Comparison of ENCODE assay signal across 18 cellular contexts in genomic region chr19:6063576-6063961, GRCh38. TPM values are rescaled to one million over a fixed set of nuclear protein-coding genes. Genes with fewer than 3 reads are reported as not detected.
DNase-seq lines count a peak whose midpoint lies in the region; ATAC-seq, FAIRE-seq and TF ChIP-seq lines count a peak whose summit lies in the region.
"Had no signal": no experiment of that assay in that cellular context is flagged by ENCODE, and none has a peak within 500 bp of the region (broad histone marks: within the 10 kb centered on the region; RNA-seq: fewer than 3 reads in every experiment).

No MANE protein-coding gene starts in this region.

- no peaks in the 10 kb centered on the region for H3K9me2 ChIP-seq in SK-N-SH

- intact Hi-C loops in endothelial cell of umbilical vein (cut with micrococcal nuclease) = loop anchor here (5.0 kb wide), 1 partner anchor 209 kb away; no protein-coding TSS in a partner anchor
- intact Hi-C loops in ovary (cut with DNase I) = loop anchor here in 1 of 4 donors (5.0 kb wide), 1 partner anchor 44 kb away; no protein-coding TSS in a partner anchor

- H3K27ac Mint-ChIP-seq in type B pancreatic cell = peak overlapping the region; percentile 84
- H3K27ac Mint-ChIP-seq in T-helper 2 cell treated with Interferon-gamma antibody and Interleukin-4, amounts not matched to agents 5 μg/mL and 100 μg/mL, for 36 hours = no peak overlapping the region
- H3K27ac Mint-ChIP-seq: B cell, naive B cell had no signal

- TF ChIP-seq EP300 in SK-N-SH (IDR thresholded peaks at IDR 0.05; ENCODE audit: borderline replicate concordance in 1 of 2, low read depth in 1 of 2, low read length in 1 of 2) (no peak), ovary (IDR thresholded peaks at IDR 0.05) (no peak)

- H3K27me3 ChIP-seq in SK-N-SH (ENCODE audit: insufficient read depth) (no peaks in the 10 kb centered on the region), endothelial cell of umbilical vein (ENCODE audit: control insufficient read depth in 2 of 2, insufficient read depth in 2 of 2, low read length in 2 of 2) (no peaks in the 10 kb centered on the region), neutrophil (no peaks in the 10 kb centered on the region), ovary (no peaks in the 10 kb centered on the region)
- H3K27me3 ChIP-seq: foreskin keratinocyte, left lung had no signal

- no peaks in the 10 kb centered on the region for H3K36me3 Mint-ChIP-seq in type B pancreatic cell
- H3K36me3 Mint-ChIP-seq in T-helper 2 cell treated with Interferon-gamma antibody and Interleukin-4, amounts not matched to agents 5 μg/mL and 100 μg/mL, for 36 hours (ENCODE audit: low read depth) = no peaks in the 10 kb centered on the region
- H3K36me3 Mint-ChIP-seq: naive B cell, T-cell had no signal

- H3F3A ChIP-seq in SK-N-SH (replicated peaks; ENCODE audit: insufficient read depth) = peaks cover 50% of the 10 kb centered on the region

- BruUV-seq in endothelial cell of umbilical vein (replicated peaks; lab: Mats Ljungman, UMichigan) = no TSS peak

- H3K4me2 ChIP-seq in SK-N-SH (peak overlapping the region; percentile 9; the same call in 1 of the 2 replicates), endothelial cell of umbilical vein (ENCODE audit: insufficient read depth, low read length) (no peak overlapping the region)

- H3K9me3 ChIP-seq in SK-N-SH (no peaks in the 10 kb centered on the region), endothelial cell of umbilical vein (replicated peaks; ENCODE audit: control insufficient read depth, insufficient read depth, low read length) (no peaks in the 10 kb centered on the region), neutrophil (no peaks in the 10 kb centered on the region), ovary (no peaks in the 10 kb centered on the region)
- H3K9me3 ChIP-seq: left lung had no signal

- FAIRE-seq in endothelial cell of umbilical vein (lab: Jason Lieb, UNC) = no peak
- FAIRE-seq: endometrium had no signal

- peak overlapping the region in 1 of 2 experiments; percentile 99; a peak in 1 of 4 replicates for H3K27ac ChIP-seq in SK-N-SH (ENCODE audit: low read depth in 2 of 2, low read length in 1 of 2)
- H3K27ac ChIP-seq in endothelial cell of umbilical vein (ENCODE audit: insufficient read depth, low read depth, low read length) = peak overlapping the region; percentile 100
- no peak overlapping the region for H3K27ac ChIP-seq in neutrophil
- H3K27ac ChIP-seq in ovary = no peak overlapping the region
- H3K27ac ChIP-seq: 22Rv1, foreskin keratinocyte had no signal

- peaks cover 36 to 49% of the 10 kb centered on the region in 2 experiments for H3K4me1 ChIP-seq in SK-N-SH (ENCODE audit: control insufficient read depth in 1 of 2, insufficient read depth in 2 of 2, low read depth in 1 of 2, low read length in 1 of 2)
- peaks cover 76% of the 10 kb centered on the region for H3K4me1 ChIP-seq in endothelial cell of umbilical vein (ENCODE audit: control insufficient read depth, extremely low read depth, insufficient read depth, low read length)
- H3K4me1 ChIP-seq in neutrophil (ENCODE audit: control insufficient read depth in 1 of 2, insufficient read depth in 1 of 2, low read depth in 1 of 2, low read length in 1 of 2) = peaks cover 92 to 97% of the 10 kb centered on the region in 2 experiments
- H3K4me1 ChIP-seq in ovary (ENCODE audit: insufficient read depth) = peaks cover 25% of the 10 kb centered on the region

- peak overlapping the region; percentile 9 for H3K4me3 Mint-ChIP-seq in type B pancreatic cell
- no peak overlapping the region for H3K4me3 Mint-ChIP-seq in T-helper 2 cell treated with Interferon-gamma antibody and Interleukin-4, amounts not matched to agents 5 μg/mL and 100 μg/mL, for 36 hours
- H3K4me3 Mint-ChIP-seq: B cell; central memory CD8-positive, alpha-beta T cell; naive B cell had no signal

- CTCF ChIA-PET in SK-N-SH (lab: Yijun Ruan, JAX) = interaction anchor here (0.6 to 4.6 kb wide), 2 partner anchors 15 to 269 kb away, joined by 3 to 25 read pairs; no protein-coding TSS in a partner anchor
- CTCF ChIA-PET in endothelial cell of umbilical vein (lab: Charles Lee) = interaction anchor here (0.8 to 2.4 kb wide), 5 partner anchors 16 to 62 kb away, joined by 4 to 23 read pairs (median 10); no protein-coding TSS in a partner anchor

- no peak for TF ChIP-seq CTCF in SK-N-SH (IDR thresholded peaks at IDR 0.05)
- TF ChIP-seq CTCF in endothelial cell of umbilical vein (IDR thresholded peaks at IDR 0.05; ENCODE audit: extremely low read depth in 1 of 2, insufficient read depth in 1 of 2, low read depth in 1 of 2, low read length in 2 of 2) = no peak
- no peak for TF ChIP-seq CTCF in neutrophil (IDR thresholded peaks at IDR 0.05)
- no peak for TF ChIP-seq CTCF in type B pancreatic cell (conservative IDR thresholded peaks at IDR 0.05)
- no peak for TF ChIP-seq CTCF in ovary (IDR thresholded peaks at IDR 0.05)

- peaks cover 4% of the 10 kb centered on the region for H3K27me3 Mint-ChIP-seq in type B pancreatic cell
- H3K27me3 Mint-ChIP-seq in T-helper 2 cell treated with Interferon-gamma antibody and Interleukin-4, amounts not matched to agents 5 μg/mL and 100 μg/mL, for 36 hours (ENCODE audit: low read depth) = peaks cover 6% of the 10 kb centered on the region

- H3K9ac ChIP-seq in SK-N-SH (no peak overlapping the region), endothelial cell of umbilical vein (replicated peaks; ENCODE audit: extremely low read depth, insufficient read depth, low read length) (peak overlapping the region; percentile 91)

- peaks cover 65% of the 10 kb centered on the region; the same call in 1 of the 2 replicates for H3K79me2 ChIP-seq in SK-N-SH (ENCODE audit: insufficient read depth)
- H3K79me2 ChIP-seq in endothelial cell of umbilical vein (ENCODE audit: control insufficient read depth, insufficient read depth, low read length) = peaks cover 18% of the 10 kb centered on the region

- no peaks in the 10 kb centered on the region for H3K9me1 ChIP-seq in endothelial cell of umbilical vein (replicated peaks; ENCODE audit: control insufficient read depth, extremely low read depth, insufficient read depth, low read length)

- no peaks in the 10 kb centered on the region for H3K9me3 Mint-ChIP-seq in type B pancreatic cell
- no peaks in the 10 kb centered on the region for H3K9me3 Mint-ChIP-seq in T-helper 2 cell treated with Interferon-gamma antibody and Interleukin-4, amounts not matched to agents 5 μg/mL and 100 μg/mL, for 36 hours
- H3K9me3 Mint-ChIP-seq: central memory CD8-positive, alpha-beta T cell; naive B cell; T-cell had no signal

- no peak for ATAC-seq in SK-N-SH treated with all-trans-retinoic acid at 6 μM for 48 hours
- ATAC-seq: foreskin keratinocyte, left lung, T-cell had no signal

- WGBS in SK-N-SH (ENCODE audit: low lambda C conversion rate) = 94% methylated on average over 5 of the region's 7 CpGs
- WGBS in ovary, 3 donors = 66 to 75% (median 75%) methylated on average over 7 of the region's 7 CpGs

- H2AFZ ChIP-seq in SK-N-SH (ENCODE audit: low read depth) (no peak overlapping the region), endothelial cell of umbilical vein (ENCODE audit: low read depth, low read length) (no peak overlapping the region)

- POLR2A ChIA-PET in SK-N-SH (lab: Yijun Ruan, JAX) = no interaction called here
- POLR2A ChIA-PET in endothelial cell of umbilical vein (lab: Charles Lee) = no interaction called here

- H3K4me1 Mint-ChIP-seq in type B pancreatic cell (ENCODE audit: unreplicated experiment) = peaks cover 42% of the 10 kb centered on the region
- peaks cover 37% of the 10 kb centered on the region for H3K4me1 Mint-ChIP-seq in T-helper 2 cell treated with Interferon-gamma antibody and Interleukin-4, amounts not matched to agents 5 μg/mL and 100 μg/mL, for 36 hours (ENCODE audit: low read depth)

- DNase-seq in SK-N-SH (no peak), endothelial cell of umbilical vein (ENCODE audit: low read depth, low spot score) (no peak), type B pancreatic cell (ENCODE audit: extremely low spot score, unreplicated experiment) (no peak), ovary (no peak)
- no peak for DNase-seq in activated CD8-positive, alpha-beta memory T cell treated with anti-CD3 and anti-CD28 coated beads, Interleukin-2, amount 50 U/mL, for 4 hours
- DNase-seq in T-helper 2 cell treated with Interferon-gamma antibody and Interleukin-4, amounts not matched to agents 5 μg/mL and 100 μg/mL, for 36 hours (ENCODE audit: low spot score) = no peak
- DNase-seq: naive B cell; NCI-H1694; NK-92 treated with Interleukin-12 subunit alpha and Interleukin-12 subunit beta, amount 100 ng/mL, for 24 hours; T-cell had no signal

- TF ChIP-seq POLR2A in endothelial cell of umbilical vein (IDR thresholded peaks at IDR 0.05; ENCODE audit: low read depth, low read length) (peak; percentile 17), ovary (IDR thresholded peaks at IDR 0.05) (no peak)

- no peaks in the 10 kb centered on the region for H3K36me3 ChIP-seq in SK-N-SH (replicated peaks in 1 of 2; ENCODE audit: control insufficient read depth in 1 of 2, insufficient read depth in 2 of 2, low read length in 1 of 2)
- no peaks in the 10 kb centered on the region for H3K36me3 ChIP-seq in endothelial cell of umbilical vein (ENCODE audit: control insufficient read depth in 2 of 2, extremely low read depth in 1 of 2, insufficient read depth in 2 of 2, low read length in 2 of 2)
- no peaks in the 10 kb centered on the region for H3K36me3 ChIP-seq in neutrophil
- no peaks in the 10 kb centered on the region for H3K36me3 ChIP-seq in ovary
- H3K36me3 ChIP-seq: left lung had no signal

- H3K4me3 ChIP-seq in SK-N-SH (ENCODE audit: low read depth in 2 of 2, low read length in 1 of 2) (no peak overlapping the region), endothelial cell of umbilical vein (replicated peaks in 1 of 3; ENCODE audit: insufficient read depth in 1 of 3, low read depth in 1 of 3, low read length in 3 of 3) (no peak overlapping the region), neutrophil (ENCODE audit: low read depth in 1 of 2, low read length in 1 of 2) (peak overlapping the region; percentile 42 to 59), ovary (no peak overlapping the region)

- H4K20me1 ChIP-seq in SK-N-SH (ENCODE audit: insufficient read depth) (no peaks in the 10 kb centered on the region), endothelial cell of umbilical vein (replicated peaks; ENCODE audit: control insufficient read depth, extremely low read depth, insufficient read depth, low read length) (no peaks in the 10 kb centered on the region)

- dilution Hi-C loops in endothelial cell of umbilical vein (cut with MboI; ENCODE audit: extremely low pct_ligation_motif_present, low sequenced_read_pairs) = no loop called here

- no peak for TF ChIP-seq RAD21 in SK-N-SH (IDR thresholded peaks at IDR 0.05; ENCODE audit: low read length)

RNA-seq across cellular contexts. Expression of gene RFX2, which starts 46.7 kb away (rescaled TPM):
- polyA plus RNA-seq in SK-N-SH (2012; rRNA removed) (10.0 and 12.6 TPM in 2 replicates), endothelial cell of umbilical vein (19.0 and 20.6 TPM in 2 replicates), ovary (10 to 100 TPM in 1 of 2 donors, 1 to 10 TPM in 1; 5.9 to 10.7 TPM)
- polyA plus RNA-seq in SK-N-SH (2012; cell fraction: cytosol; rRNA removed) = 7.6 and 7.9 TPM in 2 replicates
- 18.3 and 42.2 TPM in 2 replicates for polyA plus RNA-seq in SK-N-SH (2012; cell fraction: nucleus; rRNA removed)
- total RNA-seq in endothelial cell of umbilical vein (16.1 and 16.2 TPM in 2 replicates), type B pancreatic cell (ENCODE audit: low replicate concordance) (7.0 and 18.0 TPM in 2 replicates), ovary (10 to 100 TPM in 6 of 7 donors, 1 to 10 TPM in 1; 9.7 to 31.2 (median 14.1) TPM)
- 11.3 and 15.3 TPM in 2 replicates for polyA plus RNA-seq in endothelial cell of umbilical vein (2011; cell fraction: cytosol; rRNA removed)
- 21.1 and 23.5 TPM in 2 replicates for polyA plus RNA-seq in endothelial cell of umbilical vein (2011; cell fraction: nucleus; rRNA removed)
- polyA plus RNA-seq in endothelial cell of umbilical vein (2012) = 7.6 and 11.4 TPM in 2 replicates
- 15.6 and 17.3 TPM in 2 replicates for polyA minus RNA-seq in endothelial cell of umbilical vein
- 3.7 TPM for polyA minus RNA-seq in endothelial cell of umbilical vein (2011; cell fraction: cytosol; rRNA and poly(A)+ RNA removed)
- 21.1 and 28.7 TPM in 2 replicates for polyA minus RNA-seq in endothelial cell of umbilical vein (2011; cell fraction: nucleus; rRNA and poly(A)+ RNA removed)

Comparison
In these comparisons a context has a peak if more than half of its experiments do, and no peak if none do; other contexts are left out.
1. H3K4me3 ChIP-seq: peak in neutrophil (2 of 2); none in SK-N-SH (0 of 2), endothelial cell of umbilical vein (0 of 3) and ovary (single experiment).